In genomic region chr5:181120761-181121160, GRCh38 we compare ENCODE assay signal across 18 cellular contexts. TPM values are rescaled to one million over a fixed set of nuclear protein-coding genes. Genes with fewer than 3 reads are reported as not detected.
DNase-seq lines count a peak whose midpoint lies in the region; ATAC-seq and TF ChIP-seq lines count a peak whose summit lies in the region.
"Had no signal": no experiment of that assay in that cellular context is flagged by ENCODE, and none has a peak within 500 bp of the region (broad histone marks: within the 10 kb centered on the region; RNA-seq: fewer than 3 reads in every experiment).

No MANE protein-coding gene starts in this region.

- no peaks in the 10 kb centered on the region for H3K36me3 ChIP-seq in GM23248 (ENCODE audit: low read depth)
- H3K36me3 ChIP-seq in RWPE2 (ENCODE audit: low read depth) = no peaks in the 10 kb centered on the region

- CTCF ChIA-PET in AG04450 (lab: Charles Lee) = no interaction called here

- H3K27me3 ChIP-seq in AG04450 (ENCODE audit: control insufficient read depth, insufficient read depth, low read length) = no peaks in the 10 kb centered on the region
- H3K27me3 ChIP-seq in GM23248 (replicated peaks; ENCODE audit: insufficient read depth) = no peaks in the 10 kb centered on the region
- no peaks in the 10 kb centered on the region for H3K27me3 ChIP-seq in RWPE2 (ENCODE audit: insufficient read depth, poor library complexity, severe bottlenecking)

- no peak overlapping the region for H2AFZ ChIP-seq in GM23248

- POLR2A ChIA-PET in AG04450 (lab: Yijun Ruan, JAX) = no interaction called here

- TF ChIP-seq CTCF in AG04450 (IDR thresholded peaks at IDR 0.05; ENCODE audit: low read depth, low read length) = no peak
- no peak for TF ChIP-seq CTCF in RWPE2 (IDR thresholded peaks at IDR 0.05; ENCODE audit: poor library complexity, severe bottlenecking)

- no peaks in the 10 kb centered on the region for H3K9me2 ChIP-seq in GM23248 (ENCODE audit: insufficient read depth)

- peaks cover 13% of the 10 kb centered on the region for H3F3A ChIP-seq in GM23248 (ENCODE audit: insufficient read depth)

- H3K9me3 ChIP-seq in AG04450 (ENCODE audit: control insufficient read depth, insufficient read depth, low read length) (peaks cover 3% of the 10 kb centered on the region; the same call in 1 of the 2 replicates), GM23248 (ENCODE audit: low read depth) (no peaks in the 10 kb centered on the region), RWPE2 (ENCODE audit: severe bottlenecking) (no peaks in the 10 kb centered on the region)

- peak overlapping the region; percentile 32 for H3K4me2 ChIP-seq in GM23248 (ENCODE audit: unreplicated experiment)
- H3K4me2 ChIP-seq: KMS-11 had no signal

- no peak overlapping the region for H3K4me3 ChIP-seq in AG04450 (ENCODE audit: low read depth, low read length)
- H3K4me3 ChIP-seq in GM23248 = no peak overlapping the region
- H3K4me3 ChIP-seq in RWPE2 (ENCODE audit: severe bottlenecking) = no peak overlapping the region

- peaks cover 15% of the 10 kb centered on the region for H3K4me1 ChIP-seq in GM23248 (ENCODE audit: insufficient read depth)
- peaks cover 19% of the 10 kb centered on the region for H3K4me1 ChIP-seq in RWPE2 (ENCODE audit: insufficient read depth, poor library complexity, severe bottlenecking)

- no peaks in the 10 kb centered on the region for H3K79me2 ChIP-seq in GM23248 (ENCODE audit: insufficient read depth)

- DNase-seq in AG04450 (ENCODE audit: low read depth, low spot score) (no peak), GM23248 (peak; percentile 33), LHCN-M2 (ENCODE audit: low read depth) (peak; percentile 10), RWPE2 (ENCODE audit: low spot score) (no peak), SK-N-DZ (ENCODE audit: low spot score) (no peak)
- no peak for DNase-seq in activated CD4-positive, CD25-positive, alpha-beta regulatory T cell treated with anti-CD3 and anti-CD28 coated beads, Interleukin-2, amount 50 U/mL, for 72 hours
- DNase-seq in activated T-cell treated with anti-CD3 and anti-CD28 coated beads, Interleukin-2, amount 50 U/mL, for 1 hour = no peak
- DNase-seq: CD8-positive, alpha-beta T cell; COR-L47; DMS53; GOT3; H9 had no signal

- H4K20me1 ChIP-seq in GM23248 (ENCODE audit: insufficient read depth) = no peaks in the 10 kb centered on the region

- in situ Hi-C loops in GM23248 (cut with MboI) = no loop called here

- no peak overlapping the region for H3K9ac ChIP-seq in GM23248
- H3K9ac ChIP-seq: KMS-11 had no signal

- WGBS in GM23248 (ENCODE audit: low coverage in 1 of 2, low lambda C conversion rate in 2 of 2, missing lambda C conversion rate in 2 of 2), 2 experiments = 66 to 67% methylated on average over 5 of the region's 5 CpGs

- peak overlapping the region; percentile 11 for H3K27ac ChIP-seq in AG04450 (ENCODE audit: low read depth, low read length)
- peak overlapping the region; percentile 28 for H3K27ac ChIP-seq in GM23248
- peak overlapping the region; percentile 61 for H3K27ac ChIP-seq in RWPE2 (ENCODE audit: poor library complexity, severe bottlenecking)
- H3K27ac ChIP-seq: KMS-11 had no signal

- ATAC-seq in RWPE2 (ENCODE audit: low read depth) (peak; percentile 16), HG03342 (IDR thresholded peaks at IDR 0.05; ENCODE audit: unreplicated experiment) (no peak)
- ATAC-seq: CD8-positive, alpha-beta T cell had no signal

RNA-seq across cellular contexts. Expression of gene OR2V1, which starts 10.2 kb away (rescaled TPM):
- not detected in 2 replicates for polyA plus RNA-seq in AG04450 (2011; rRNA removed)
- not detected in 2 replicates for polyA minus RNA-seq in AG04450 (2011; rRNA and poly(A)+ RNA removed)
- not detected in 2 replicates for total RNA-seq in GM23248 (2014; rRNA removed; shearing (Covaris generic))
- not detected in 2 replicates for polyA plus RNA-seq in GM23248 (2016; fragmentation: Nextera tagmentation; extraction: Ambion mirVana)
- not detected in 2 replicates for total RNA-seq in LHCN-M2 (2014; rRNA removed)
- polyA plus RNA-seq in LHCN-M2 (2012) = not detected
- polyA plus RNA-seq in SK-N-DZ (2014; cell fraction: cytosol; rRNA removed) = not detected in 2 replicates
- polyA plus RNA-seq in SK-N-DZ (2014; cell fraction: nucleus; rRNA removed) = not detected in 2 replicates
- total RNA-seq: CD8-positive, alpha-beta T cell; G401; H9; HT-29 had no signal
- polyA plus RNA-seq: BJ, CD14-positive monocyte had no signal

RNA-seq across cellular contexts. Expression of gene OR2V2, which starts 26.6 kb away (rescaled TPM):
- not detected in 2 replicates for polyA plus RNA-seq in AG04450 (2011; rRNA removed)
- polyA minus RNA-seq in AG04450 (2011; rRNA and poly(A)+ RNA removed) = not detected in 2 replicates
- total RNA-seq in GM23248 (2014; rRNA removed; shearing (Covaris generic)) = not detected in 2 replicates
- not detected in 2 replicates for polyA plus RNA-seq in GM23248 (2016; fragmentation: Nextera tagmentation; extraction: Ambion mirVana)
- total RNA-seq in LHCN-M2 (2014; rRNA removed) = not detected in 2 replicates
- not detected for polyA plus RNA-seq in LHCN-M2 (2012)
- not detected in 2 replicates for polyA plus RNA-seq in SK-N-DZ (2014; cell fraction: cytosol; rRNA removed)
- not detected in 2 replicates for polyA plus RNA-seq in SK-N-DZ (2014; cell fraction: nucleus; rRNA removed)
- total RNA-seq: CD8-positive, alpha-beta T cell; G401; H9; HT-29 had no signal
- polyA plus RNA-seq: BJ, CD14-positive monocyte had no signal

Comparison
In these comparisons a context has a peak if more than half of its experiments do, and no peak if none do; other contexts are left out.
1. DNase-seq: peak in GM23248 (single experiment) and LHCN-M2 (single experiment); none in AG04450 (single experiment), RWPE2 (single experiment), activated CD4-positive, CD25-positive, alpha-beta regulatory T cell treated with anti-CD3 and anti-CD28 coated beads, Interleukin-2, amount 50 U/mL, for 72 hours (single experiment), SK-N-DZ (single experiment) and activated T-cell treated with anti-CD3 and anti-CD28 coated beads, Interleukin-2, amount 50 U/mL, for 1 hour (single experiment).
2. H3K27ac ChIP-seq: peak in every context shown above with its lines; median percentile 61 in RWPE2; 28 in GM23248; 11 in AG04450.